Comparison of ENCODE assay signal across 1 cellular context in genomic region chr13:50125556-50126377, GRCh38.
TF ChIP-seq lines count a peak whose summit lies in the region.

No MANE protein-coding gene starts in this region.

TF ChIP-seq in HepG2, 621 proteins besides CTCF, POLR2A, EP300 and RAD21 (continued from another document):
- TF ChIP-seq E2F5 (CRISPR knock-in tag; conservative IDR thresholded peaks at IDR 0.05), result peak; percentile 68; the same call in 1 of the 2 replicates
- TF ChIP-seq NR0B2 (CRISPR knock-in tag; IDR thresholded peaks at IDR 0.05), result peak; percentile 90
- TF ChIP-seq NFAT5 (CRISPR knock-in tag; IDR thresholded peaks at IDR 0.05), result peak; percentile 75; the same call in 1 of the 2 replicates
- no peak for TF ChIP-seq ZFP36 (IDR thresholded peaks at IDR 0.05; ENCODE audit: borderline replicate concordance, low read depth, low read length, partially characterized antibody)
- TF ChIP-seq MLX (CRISPR knock-in tag; IDR thresholded peaks at IDR 0.05), result 0 out of 2 replicates have a peak, but pooled peaks have one; percentile 23
- peak; percentile 78 for TF ChIP-seq TAF1 (CRISPR knock-in tag; IDR thresholded peaks at IDR 0.05)
- peak; percentile 7; the same call in 1 of the 2 replicates for TF ChIP-seq ZFP36L2 (CRISPR knock-in tag; IDR thresholded peaks at IDR 0.05)
- no peak for TF ChIP-seq RBM22 (optimal IDR thresholded peaks at IDR 0.05; ENCODE audit: low read length)
- TF ChIP-seq SOX13 (IDR thresholded peaks at IDR 0.05), result no peak
- TF ChIP-seq SOX13 (CRISPR knock-in tag; conservative IDR thresholded peaks at IDR 0.05 in 1 of 2, IDR thresholded peaks at IDR 0.05 in 1 of 2), result peak in 1 of 2 experiments; percentile 65; a peak in 2 of 4 replicates
- TF ChIP-seq ZNF253 (CRISPR knock-in tag; IDR thresholded peaks at IDR 0.05; ENCODE audit: borderline replicate concordance), result peak; percentile 82; the same call in 1 of the 2 replicates
- TF ChIP-seq ELF3 (CRISPR knock-in tag; IDR thresholded peaks at IDR 0.05), result 0 out of 2 replicates have a peak, but pooled peaks have one; percentile 8
- peak; percentile 88 for TF ChIP-seq FOXC1 (CRISPR knock-in tag; IDR thresholded peaks at IDR 0.05; ENCODE audit: borderline replicate concordance)
- TF ChIP-seq ZNF891 (CRISPR knock-in tag; IDR thresholded peaks at IDR 0.05), result peak; percentile 78
- TF ChIP-seq ZNF276 (CRISPR knock-in tag; IDR thresholded peaks at IDR 0.05; ENCODE audit: low read depth), result 0 out of 2 replicates have a peak, but pooled peaks have one; percentile 16
- no peak for TF ChIP-seq ZNF530 (CRISPR knock-in tag; IDR thresholded peaks at IDR 0.05; ENCODE audit: low read depth)
